In genomic region chr7:159125104-159125943, GRCh38 we compare ENCODE assay signal across 14 cellular contexts.
"Had no signal": no experiment of that assay in that cellular context is flagged by ENCODE, and none has a peak within 500 bp of the region (broad histone marks: within the 10 kb centered on the region; RNA-seq: fewer than 3 reads in every experiment).

No MANE protein-coding gene starts in this region.

- H3K27ac Mint-ChIP-seq: naive thymus-derived CD4-positive, alpha-beta T cell had no signal

- H3K27me3 ChIP-seq: ascending aorta, transverse colon, vagina had no signal

- H3K4me1 Mint-ChIP-seq: naive thymus-derived CD4-positive, alpha-beta T cell had no signal

- H3K4me3 ChIP-seq: ascending aorta, breast epithelium, esophagus muscularis mucosa, heart right ventricle, transverse colon, vagina had no signal

- H3K27ac ChIP-seq: ascending aorta, breast epithelium, esophagus muscularis mucosa, heart right ventricle, transverse colon, vagina had no signal

- DNase-seq: activated naive CD4-positive, alpha-beta T cell treated with anti-CD3 and anti-CD28 coated beads, Interleukin-2, amount 50 U/mL, for 16 hours; cerebellar nuclear complex; effector CD4-positive, alpha-beta T cell; heart right ventricle; mesenchymal stem cell; naive thymus-derived CD4-positive, alpha-beta T cell; stimulated activated CD4-positive, alpha-beta T cell treated with anti-CD3 and anti-CD28 coated beads, Interleukin-2, amount 100 ng/mL, for 24 hours; stimulated activated naive CD4-positive, alpha-beta T cell treated with Interleukin-2 at 50 U/mL for 16 hours; T1000; transverse colon had no signal

- H3K36me3 ChIP-seq: breast epithelium, esophagus muscularis mucosa, heart right ventricle, transverse colon, vagina had no signal

- H3K4me1 ChIP-seq: ascending aorta, breast epithelium, heart right ventricle, transverse colon, vagina had no signal

- H3K9me3 ChIP-seq: ascending aorta, breast epithelium, esophagus muscularis mucosa, transverse colon, vagina had no signal

- H3K36me3 Mint-ChIP-seq: naive thymus-derived CD4-positive, alpha-beta T cell had no signal

- ATAC-seq: heart right ventricle; naive thymus-derived CD4-positive, alpha-beta T cell had no signal

- H3K4me3 Mint-ChIP-seq: naive thymus-derived CD4-positive, alpha-beta T cell had no signal
